Comparison of ENCODE assay signal across 18 cellular contexts in genomic region chr16:17130733-17131132, GRCh38.
DNase-seq lines count a peak whose midpoint lies in the region; ATAC-seq and TF ChIP-seq lines count a peak whose summit lies in the region.
"Had no signal": no experiment of that assay in that cellular context is flagged by ENCODE, and none has a peak within 500 bp of the region (broad histone marks: within the 10 kb centered on the region; RNA-seq: fewer than 3 reads in every experiment).

No MANE protein-coding gene starts in this region.

- H3K36me3 ChIP-seq in OCI-LY7 (ENCODE audit: insufficient read depth, low read length) (peaks cover 71% of the 10 kb centered on the region), A673 (ENCODE audit: insufficient read depth, low read length, poor library complexity, severe bottlenecking) (no peaks in the 10 kb centered on the region)

- CTCF ChIA-PET in OCI-LY7 (lab: Charles Lee; ENCODE audit: unreplicated experiment) (no interaction called here), A673 (lab: Charles Lee) (no interaction called here)

- H3K4me1 Mint-ChIP-seq in activated naive CD4-positive, alpha-beta T cell treated with anti-CD3 and anti-CD28 coated beads, Interleukin-2, amount 50 U/mL, for 24 hours, result peaks cover 20% of the 10 kb centered on the region
- peaks cover 29% of the 10 kb centered on the region for H3K4me1 Mint-ChIP-seq in central memory CD8-positive, alpha-beta T cell
- H3K4me1 Mint-ChIP-seq: GM23338 had no signal

- no peaks in the 10 kb centered on the region for H3K27me3 ChIP-seq in A673 (replicated peaks; ENCODE audit: insufficient read depth, low read depth, low read length, poor library complexity)

- peak overlapping the region; percentile 9 for H3K27ac Mint-ChIP-seq in activated naive CD4-positive, alpha-beta T cell treated with anti-CD3 and anti-CD28 coated beads, Interleukin-2, amount 50 U/mL, for 24 hours
- H3K27ac Mint-ChIP-seq in central memory CD8-positive, alpha-beta T cell (ENCODE audit: low read depth), result peak overlapping the region; percentile 12
- H3K27ac Mint-ChIP-seq: GM23338 had no signal

- POLR2A ChIA-PET in OCI-LY7 (lab: Charles Lee) (no interaction called here), A673 (lab: Charles Lee; ENCODE audit: low non-redundant PET) (no interaction called here)

- intact Hi-C loops in OCI-LY7 (cut with micrococcal nuclease; ENCODE audit: unreplicated experiment), result loop anchor here (5.0 kb wide), 1 partner anchor 342 kb away; the partner anchor contains the start of gene XYLT1
- intact Hi-C loops in A673 (cut with micrococcal nuclease; ENCODE audit: unreplicated experiment), result no loop called here

- ATAC-seq in central memory CD8-positive, alpha-beta T cell (replicated peaks; ENCODE audit: extremely low read depth, poor library complexity, severe bottlenecking), result no peak
- ATAC-seq: A549, PC-3 had no signal

- H4K20me1 ChIP-seq in OCI-LY7 (ENCODE audit: insufficient read depth, low read length), result no peaks in the 10 kb centered on the region

- H3K27ac ChIP-seq in OCI-LY7 (ENCODE audit: low read depth, low read length, poor library complexity, severe bottlenecking), result no peak overlapping the region
- H3K27ac ChIP-seq in A673 (ENCODE audit: low read depth, low read length, poor library complexity, severe bottlenecking), result no peak overlapping the region
- H3K27ac ChIP-seq: A549 had no signal

- no peak for DNase-seq in activated naive CD4-positive, alpha-beta T cell treated with Interleukin-2 at 50 U/mL for 16 hours
- DNase-seq in OCI-LY7 (ENCODE audit: low spot score), result no peak
- DNase-seq in central memory CD8-positive, alpha-beta T cell (ENCODE audit: low spot score in 2 of 2), result no peak
- DNase-seq in stimulated activated CD4-positive, alpha-beta T cell treated with anti-CD3 and anti-CD28 coated beads, Interleukin-12 subunit alpha, Interleukin-12 subunit beta, amount 100 ng/mL, for 4 hours, result no peak
- no peak for DNase-seq in pons (ENCODE audit: low spot score)
- no peak for DNase-seq in putamen (ENCODE audit: low spot score)
- DNase-seq in A673 (ENCODE audit: low spot score), result no peak
- DNase-seq: AML-193, GF-D8, KG1, NCI-H1092 treated with DMSO at 0.1 percent for 48 hours, NCI-H1694 treated with DMSO at 0.1 percent for 48 hours, NCI-H69, PC-3 had no signal

- no peak overlapping the region for H3K4me3 ChIP-seq in OCI-LY7 (ENCODE audit: low read depth, low read length, poor library complexity, severe bottlenecking)
- H3K4me3 ChIP-seq in A673 (ENCODE audit: low read depth, low read length, poor library complexity, severe bottlenecking), result no peak overlapping the region
- H3K4me3 ChIP-seq: A549, GM23338 had no signal

- H3K79me2 ChIP-seq in OCI-LY7 (ENCODE audit: insufficient read depth, low read depth, low read length), result no peaks in the 10 kb centered on the region

- H3K27me3 Mint-ChIP-seq in activated naive CD4-positive, alpha-beta T cell treated with anti-CD3 and anti-CD28 coated beads, Interleukin-2, amount 50 U/mL, for 24 hours, result no peaks in the 10 kb centered on the region
- H3K27me3 Mint-ChIP-seq in central memory CD8-positive, alpha-beta T cell, result no peaks in the 10 kb centered on the region
- H3K27me3 Mint-ChIP-seq: CD8-positive, alpha-beta memory T cell had no signal

- BruUV-seq in OCI-LY7 (replicated peaks; lab: Mats Ljungman, UMichigan) (no TSS peak), A673 (replicated peaks; lab: Mats Ljungman, UMichigan) (no TSS peak)

- peak overlapping the region; percentile 28; the same call in 1 of the 2 replicates for H3K4me2 ChIP-seq in OCI-LY7 (ENCODE audit: low read length)
- H3K4me2 ChIP-seq: A549, GM23338 had no signal

- no peak overlapping the region for H2AFZ ChIP-seq in OCI-LY7 (ENCODE audit: low read length)
- H2AFZ ChIP-seq: GM23338 had no signal

- peaks cover 32% of the 10 kb centered on the region for H3K4me1 ChIP-seq in OCI-LY7 (ENCODE audit: insufficient read depth, low read length, poor library complexity, severe bottlenecking)
- no peaks in the 10 kb centered on the region for H3K4me1 ChIP-seq in A673 (ENCODE audit: insufficient read depth, low read length, poor library complexity, severe bottlenecking)
- H3K4me1 ChIP-seq: A549 had no signal

- H3K36me3 Mint-ChIP-seq in activated naive CD4-positive, alpha-beta T cell treated with anti-CD3 and anti-CD28 coated beads, Interleukin-2, amount 50 U/mL, for 24 hours, result peaks cover 45% of the 10 kb centered on the region
- H3K36me3 Mint-ChIP-seq in central memory CD8-positive, alpha-beta T cell (ENCODE audit: insufficient read depth), result peaks cover 24% of the 10 kb centered on the region

- no peak overlapping the region for H3K4me3 Mint-ChIP-seq in activated naive CD4-positive, alpha-beta T cell treated with anti-CD3 and anti-CD28 coated beads, Interleukin-2, amount 50 U/mL, for 24 hours
- H3K4me3 Mint-ChIP-seq in central memory CD8-positive, alpha-beta T cell, result no peak overlapping the region
- H3K4me3 Mint-ChIP-seq: GM23338 had no signal

- TF ChIP-seq CTCF in OCI-LY7 (conservative IDR thresholded peaks at IDR 0.05; ENCODE audit: low read length) (no peak), A673 (conservative IDR thresholded peaks at IDR 0.05; ENCODE audit: low read depth, low read length) (no peak)

- H3K9me3 ChIP-seq in OCI-LY7 (ENCODE audit: low read length) (no peaks in the 10 kb centered on the region), A673 (ENCODE audit: low read depth, low read length, poor library complexity, severe bottlenecking) (no peaks in the 10 kb centered on the region)
- H3K9me3 ChIP-seq: A549 had no signal

- H3K9me2 ChIP-seq in OCI-LY7 (ENCODE audit: insufficient read depth, low read length), result no peaks in the 10 kb centered on the region

- H3K9me3 Mint-ChIP-seq in activated naive CD4-positive, alpha-beta T cell treated with anti-CD3 and anti-CD28 coated beads, Interleukin-2, amount 50 U/mL, for 24 hours, result no peaks in the 10 kb centered on the region
- no peaks in the 10 kb centered on the region for H3K9me3 Mint-ChIP-seq in central memory CD8-positive, alpha-beta T cell
- H3K9me3 Mint-ChIP-seq: CD8-positive, alpha-beta memory T cell; GM23338 had no signal
